Comparison of ENCODE assay signal across 23 cellular contexts in genomic region chr16:88519938-88520653, GRCh38.
"Had no signal": no experiment of that assay in that cellular context is flagged by ENCODE, and none has a peak within 500 bp of the region (broad histone marks: within the 10 kb centered on the region; RNA-seq: fewer than 3 reads in every experiment).

No MANE protein-coding gene starts in this region.

- H3K27me3 ChIP-seq: ascending aorta, Peyer's patch, SJCRH30 had no signal

- H3K9ac ChIP-seq: SK-N-SH had no signal

- H3K27ac Mint-ChIP-seq: activated B cell treated with CpG ODN at 0.5 μM for 24 hours; activated CD4-positive, alpha-beta memory T cell treated with anti-CD3 and anti-CD28 coated beads, Interleukin-2, amount 10 ng/mL, durations not matched to agents 7 days and 5 days; activated T-cell treated with anti-CD3 and anti-CD28 coated beads, Interleukin-2, amount 50 U/mL, for 72 hours; brain had no signal

- H3K27me3 Mint-ChIP-seq: activated B cell treated with CpG ODN at 0.5 μM for 24 hours; activated CD4-positive, alpha-beta memory T cell treated with anti-CD3 and anti-CD28 coated beads, Interleukin-2, amount 10 ng/mL, durations not matched to agents 7 days and 5 days; central memory CD8-positive, alpha-beta T cell had no signal

- H3K4me1 Mint-ChIP-seq: activated B cell treated with CpG ODN at 0.5 μM for 24 hours; activated CD4-positive, alpha-beta memory T cell treated with anti-CD3 and anti-CD28 coated beads, Interleukin-2, amount 10 ng/mL, durations not matched to agents 7 days and 5 days had no signal

- ATAC-seq: activated T-cell treated with anti-CD3 and anti-CD28 coated beads, Interleukin-2, amount 50 U/mL, for 72 hours had no signal

- H3K9me3 Mint-ChIP-seq: activated B cell treated with CpG ODN at 0.5 μM for 24 hours had no signal

- H3K9me3 ChIP-seq: ascending aorta, Peyer's patch, SJCRH30, SK-N-SH had no signal

- H3K4me3 Mint-ChIP-seq: activated B cell treated with CpG ODN at 0.5 μM for 24 hours; activated CD4-positive, alpha-beta memory T cell treated with anti-CD3 and anti-CD28 coated beads, Interleukin-2, amount 10 ng/mL, durations not matched to agents 7 days and 5 days; activated T-cell treated with anti-CD3 and anti-CD28 coated beads, Interleukin-2, amount 50 U/mL, for 72 hours; brain; central memory CD8-positive, alpha-beta T cell had no signal

- H3K4me1 ChIP-seq: ascending aorta, SJCRH30 had no signal

- H3K4me2 ChIP-seq: SK-N-SH had no signal

- H3K36me3 ChIP-seq: ascending aorta, SJCRH30 had no signal

- H3K4me3 ChIP-seq: ascending aorta, Peyer's patch, SJCRH30 had no signal

- H3K27ac ChIP-seq: ascending aorta, Peyer's patch, RWPE1, SJCRH30 had no signal

- DNase-seq: activated B cell treated with CpG ODN at 0.5 μM for 24 hours; activated CD4-positive, alpha-beta memory T cell treated with anti-CD3 and anti-CD28 coated beads, Interleukin-2, amount 10 ng/mL, durations not matched to agents 7 days and 5 days; activated CD4-positive, alpha-beta T cell treated with anti-CD3 and anti-CD28 coated beads for 1 hour; activated CD4-positive, alpha-beta T cell treated with anti-CD3 and anti-CD28 coated beads, Interleukin-2, amount 50 U/mL, for 1 hour; activated naive CD4-positive, alpha-beta T cell treated with anti-CD3 and anti-CD28 coated beads, Interleukin-2, amount 50 U/mL, for 16 hours; activated T-cell treated with anti-CD3 and anti-CD28 coated beads, Interleukin-2, amount 50 U/mL, for 72 hours; amniotic stem cell; Kasumi-1; NCI-H1105 treated with DMSO at 0.1 percent for 48 hours; NCI-H1436 treated with DMSO at 0.1 percent for 48 hours; NCI-H187; NCI-H2081; NCI-H446; NCI-H524; Peyer's patch; Right ventricle myocardium superior; SJCRH30; SK-N-SH; T1000 had no signal
